Comparison of ENCODE assay signal across 8 cellular contexts in the genomic region with DNA sequence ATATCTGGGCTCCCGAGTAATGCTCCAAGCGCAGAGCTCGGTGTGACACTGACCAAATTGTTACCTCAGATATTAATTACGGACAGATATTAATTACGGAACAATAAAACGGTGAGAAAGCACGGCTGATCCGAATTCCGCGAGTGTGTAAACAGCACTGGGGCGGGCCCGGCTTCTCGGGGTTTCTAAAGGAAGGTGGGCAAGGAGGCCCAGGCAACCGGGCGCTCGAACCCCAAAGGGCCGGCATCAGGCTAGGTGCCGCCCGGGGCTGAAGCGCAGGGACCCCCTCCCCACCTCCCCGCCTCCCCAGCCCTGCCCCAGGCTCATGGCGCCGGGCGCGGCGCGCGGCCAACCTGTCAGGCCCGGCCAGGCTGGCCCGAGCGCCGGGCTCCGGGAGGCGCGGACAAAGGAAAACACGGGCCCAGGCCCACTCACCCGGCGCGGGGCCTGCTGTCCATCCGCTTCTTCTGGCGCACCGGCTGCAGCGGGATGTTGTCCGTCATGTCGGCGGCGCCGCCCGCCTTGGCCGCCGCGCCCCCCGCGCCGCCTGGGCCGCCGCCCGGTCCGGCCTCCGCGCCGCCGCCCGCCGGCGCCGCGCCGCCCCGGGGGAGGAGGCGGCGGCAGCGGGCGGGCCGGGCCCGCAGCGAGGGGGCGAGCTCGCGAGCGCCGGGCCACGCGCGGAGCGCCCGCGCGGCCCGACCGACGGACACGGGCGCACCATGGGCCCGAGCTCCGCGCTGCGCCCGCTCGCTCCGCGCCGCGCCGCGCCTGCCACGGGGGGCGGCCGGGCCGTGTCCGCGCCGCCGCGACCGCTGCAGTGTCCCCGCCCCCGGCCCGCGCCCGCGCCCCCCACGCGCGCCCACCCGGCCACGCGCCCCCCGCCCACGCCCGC. TPM values are rescaled to one million over a fixed set of nuclear protein-coding genes. Genes with fewer than 3 reads are reported as not detected.
A peak's percentile ranks its signal among the peaks of the same experiment; 100 is the strongest.
DNase-seq lines count a peak whose midpoint lies in the region; ATAC-seq and TF ChIP-seq lines count a peak whose summit lies in the region.

A gene with protein sequence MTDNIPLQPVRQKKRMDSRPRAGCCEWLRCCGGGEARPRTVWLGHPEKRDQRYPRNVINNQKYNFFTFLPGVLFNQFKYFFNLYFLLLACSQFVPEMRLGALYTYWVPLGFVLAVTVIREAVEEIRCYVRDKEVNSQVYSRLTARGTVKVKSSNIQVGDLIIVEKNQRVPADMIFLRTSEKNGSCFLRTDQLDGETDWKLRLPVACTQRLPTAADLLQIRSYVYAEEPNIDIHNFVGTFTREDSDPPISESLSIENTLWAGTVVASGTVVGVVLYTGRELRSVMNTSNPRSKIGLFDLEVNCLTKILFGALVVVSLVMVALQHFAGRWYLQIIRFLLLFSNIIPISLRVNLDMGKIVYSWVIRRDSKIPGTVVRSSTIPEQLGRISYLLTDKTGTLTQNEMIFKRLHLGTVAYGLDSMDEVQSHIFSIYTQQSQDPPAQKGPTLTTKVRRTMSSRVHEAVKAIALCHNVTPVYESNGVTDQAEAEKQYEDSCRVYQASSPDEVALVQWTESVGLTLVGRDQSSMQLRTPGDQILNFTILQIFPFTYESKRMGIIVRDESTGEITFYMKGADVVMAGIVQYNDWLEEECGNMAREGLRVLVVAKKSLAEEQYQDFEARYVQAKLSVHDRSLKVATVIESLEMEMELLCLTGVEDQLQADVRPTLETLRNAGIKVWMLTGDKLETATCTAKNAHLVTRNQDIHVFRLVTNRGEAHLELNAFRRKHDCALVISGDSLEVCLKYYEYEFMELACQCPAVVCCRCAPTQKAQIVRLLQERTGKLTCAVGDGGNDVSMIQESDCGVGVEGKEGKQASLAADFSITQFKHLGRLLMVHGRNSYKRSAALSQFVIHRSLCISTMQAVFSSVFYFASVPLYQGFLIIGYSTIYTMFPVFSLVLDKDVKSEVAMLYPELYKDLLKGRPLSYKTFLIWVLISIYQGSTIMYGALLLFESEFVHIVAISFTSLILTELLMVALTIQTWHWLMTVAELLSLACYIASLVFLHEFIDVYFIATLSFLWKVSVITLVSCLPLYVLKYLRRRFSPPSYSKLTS (minus strand): TSS at position 524 of the 892 bp plus-strand sequence. CDS start 21 bp downstream, at position 503.

- ATAC-seq in gastrocnemius medialis (peak; percentile 56 to 61), HG02870 (IDR thresholded peaks at IDR 0.05; ENCODE audit: unreplicated experiment) (no peak), HG02840 (IDR thresholded peaks at IDR 0.05; ENCODE audit: low FRiP score, unreplicated experiment) (no peak), HG03280 (IDR thresholded peaks at IDR 0.05; ENCODE audit: unreplicated experiment) (no peak)

- H3K27me3 ChIP-seq in BE2C (peaks cover 19% of the 10 kb centered on the region), HUES6 (ENCODE audit: control insufficient read depth, insufficient read depth, low read length) (peaks cover 6% of the 10 kb centered on the region; the same call in 1 of the 2 replicates), breast epithelium (no peaks in the 10 kb centered on the region), iPS-20b (ENCODE audit: insufficient read depth, low read length) (peaks cover 14% of the 10 kb centered on the region), gastrocnemius medialis (no peaks in the 10 kb centered on the region)

- H3K4me1 ChIP-seq in BE2C (no peaks in the 10 kb centered on the region), HUES6 (ENCODE audit: control insufficient read depth, insufficient read depth, low read length) (no peaks in the 10 kb centered on the region; the same call in 1 of the 2 replicates), breast epithelium (no peaks in the 10 kb centered on the region), iPS-20b (ENCODE audit: insufficient read depth, low read length) (no peaks in the 10 kb centered on the region), gastrocnemius medialis (no peaks in the 10 kb centered on the region)

- no peak for TF ChIP-seq CTCF in BE2C (IDR thresholded peaks at IDR 0.05; ENCODE audit: low read depth, low read length)
- no peak for TF ChIP-seq CTCF in breast epithelium (IDR thresholded peaks at IDR 0.05)
- TF ChIP-seq CTCF in gastrocnemius medialis (IDR thresholded peaks at IDR 0.05 in 4 of 5, conservative IDR thresholded peaks at IDR 0.05 in 1 of 5), result no peak

- H3K9me3 ChIP-seq in BE2C (no peaks in the 10 kb centered on the region), HUES6 (ENCODE audit: control insufficient read depth, insufficient read depth, low read depth, low read length) (no peaks in the 10 kb centered on the region), breast epithelium (no peaks in the 10 kb centered on the region), iPS-20b (ENCODE audit: insufficient read depth, low read depth, low read length) (no peaks in the 10 kb centered on the region), gastrocnemius medialis (no peaks in the 10 kb centered on the region)

- H3K36me3 ChIP-seq in BE2C, result no peaks in the 10 kb centered on the region
- no peaks in the 10 kb centered on the region; the same call in 1 of the 2 replicates for H3K36me3 ChIP-seq in HUES6 (ENCODE audit: control insufficient read depth, insufficient read depth, low read length)
- no peaks in the 10 kb centered on the region for H3K36me3 ChIP-seq in breast epithelium
- H3K36me3 ChIP-seq in iPS-20b (ENCODE audit: insufficient read depth, low read depth, low read length), result no peaks in the 10 kb centered on the region; the same call in 1 of the 2 replicates
- no peaks in the 10 kb centered on the region for H3K36me3 ChIP-seq in gastrocnemius medialis

- TF ChIP-seq POLR2A in breast epithelium (IDR thresholded peaks at IDR 0.05) (no peak), gastrocnemius medialis (IDR thresholded peaks at IDR 0.05) (peak in 1 of 2 donors; percentile 12)

- H3K27ac ChIP-seq in HUES6 (ENCODE audit: low read depth, low read length) (no peak within 1 kb of the TSS), breast epithelium (peak within 1 kb of the TSS; percentile 82 to 88), iPS-20b (ENCODE audit: low read length) (no peak within 1 kb of the TSS), gastrocnemius medialis (peak within 1 kb of the TSS in 3 of 4 donors; percentile 36 to 72 (median 70))

- H3K9ac ChIP-seq in HUES6 (ENCODE audit: low read length), result peak within 1 kb of the TSS; percentile 73
- peak within 1 kb of the TSS; percentile 65; the same call in 1 of the 2 replicates for H3K9ac ChIP-seq in iPS-20b (ENCODE audit: low read depth, low read length)

- peak within 1 kb of the TSS; percentile 47 for H3K4me3 ChIP-seq in BE2C (ENCODE audit: low read depth, low read length)
- peak within 1 kb of the TSS; percentile 82 for H3K4me3 ChIP-seq in HUES6 (ENCODE audit: low read depth, low read length)
- H3K4me3 ChIP-seq in breast epithelium, result peak within 1 kb of the TSS; percentile 74 to 87 (median 79)
- H3K4me3 ChIP-seq in iPS-20b (ENCODE audit: low read length), result peak within 1 kb of the TSS; percentile 85
- H3K4me3 ChIP-seq in gastrocnemius medialis, result peak within 1 kb of the TSS; percentile 56 to 78 (median 74)

- peak; percentile 17 for DNase-seq in BE2C
- no peak for DNase-seq in breast epithelium (ENCODE audit: low spot score in 2 of 2)
- peak in 1 of 2 donors; percentile 12 for DNase-seq in gastrocnemius medialis

- intact Hi-C loops in breast epithelium (cut with DNase I; ENCODE audit: low total_unique reads) (no loop called here), gastrocnemius medialis (cut with DNase I; ENCODE audit: low total_unique reads) (no loop called here)

- in situ Hi-C loops in gastrocnemius medialis (cut with MboI; ENCODE audit: low sequenced_read_pairs in 4 of 4), result no loop called here

RNA-seq across cellular contexts. Expression of the gene that starts here (rescaled TPM):
- polyA plus RNA-seq in BE2C (2012; ENCODE audit: insufficient read depth, insufficient read length, low read depth), result 0.32 TPM
- total RNA-seq in breast epithelium (10 to 100 TPM; 41.6 to 98.4 (median 50.8) TPM), gastrocnemius medialis (10 to 100 TPM; 11.8 to 34.8 (median 20.8) TPM)

Comparison
In these comparisons a context has a peak if more than half of its experiments do, and no peak if none do; other contexts are left out.
1. H3K27ac ChIP-seq: peak in breast epithelium (2 of 2) and gastrocnemius medialis (3 of 4); none in HUES6 (single experiment) and iPS-20b (single experiment).
2. ATAC-seq: peak in gastrocnemius medialis (2 of 2); none in HG02870 (single experiment), HG02840 (single experiment) and HG03280 (single experiment).
3. Peak in every context shown above with its lines, with median percentiles within 50 percentile points of each other: H3K4me3 ChIP-seq.